Comparison of ENCODE assay signal across 10 cellular contexts in the genomic region with DNA sequence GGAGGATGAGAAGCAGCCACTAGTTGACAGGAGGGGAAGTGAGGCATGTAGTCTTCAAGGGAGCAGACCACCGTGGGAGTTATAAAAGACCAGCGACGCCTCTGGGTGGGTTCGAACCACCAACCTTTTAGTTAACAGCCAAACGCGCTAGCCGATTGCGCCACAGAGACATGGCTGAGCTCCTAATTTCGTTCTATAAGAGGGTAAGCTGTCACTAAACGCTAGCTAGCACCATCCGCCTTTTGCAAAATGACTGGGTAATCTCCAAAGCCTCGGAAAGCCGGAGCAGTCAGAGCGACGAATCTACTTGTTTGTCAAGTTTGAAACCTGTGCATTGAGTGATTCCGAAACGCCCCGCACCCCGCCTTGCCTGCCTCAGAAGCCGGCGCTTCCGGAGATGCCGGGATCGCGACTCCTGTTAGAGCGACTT. TPM values are rescaled to one million over a fixed set of nuclear protein-coding genes. Genes with fewer than 3 reads are reported as not detected.
A peak's percentile ranks its signal among the peaks of the same experiment; 100 is the strongest.
DNase-seq lines count a peak whose midpoint lies in the region; ATAC-seq and TF ChIP-seq lines count a peak whose summit lies in the region.
"Not testable (repeated sequence)": the region's sequence is repeated elsewhere in the genome, so short reads cannot be mapped to it uniquely, and the experiment has no call there.
"Had no signal": no experiment of that assay in that cellular context is flagged by ENCODE, and none has a peak within 500 bp of the region (broad histone marks: within the 10 kb centered on the region; RNA-seq: fewer than 3 reads in every experiment).

No MANE protein-coding gene starts in this region.

- H3K4me3 Mint-ChIP-seq in HFFc6: peak overlapping the region; percentile 60
- H3K4me3 Mint-ChIP-seq in natural killer cell treated with Interleukin-12 subunit alpha and Interleukin-12 subunit beta and Interleukin-15 and Interleukin-18, amount 100 ng/mL, for 72 hours: peak overlapping the region; percentile 60

- POLR2A ChIA-PET in A673 (lab: Charles Lee; ENCODE audit: low non-redundant PET): not testable (repeated sequence)

- not testable (repeated sequence) for H3K4me1 ChIP-seq in A673 (ENCODE audit: insufficient read depth, low read length, poor library complexity, severe bottlenecking)

- H3K27ac ChIP-seq in A673 (ENCODE audit: low read depth, low read length, poor library complexity, severe bottlenecking); brain microvascular endothelial cell: not testable (repeated sequence)

- ATAC-seq in left ventricle myocardium superior: not testable (repeated sequence)
- peak; percentile 80 to 86 for ATAC-seq in natural killer cell treated with Interleukin-12 subunit alpha and Interleukin-12 subunit beta and Interleukin-15 and Interleukin-18, amount 100 ng/mL, for 72 hours

- not testable (repeated sequence) for TF ChIP-seq CTCF in A673 (conservative IDR thresholded peaks at IDR 0.05; ENCODE audit: low read depth, low read length); HFFc6 (IDR thresholded peaks at IDR 0.05); brain microvascular endothelial cell (IDR thresholded peaks at IDR 0.05; ENCODE audit: low read depth, low read length, missing control alignments)

- not testable (repeated sequence) for H3K27me3 ChIP-seq in A673 (replicated peaks; ENCODE audit: insufficient read depth, low read depth, low read length, poor library complexity); brain microvascular endothelial cell (replicated peaks)

- not testable (repeated sequence) for H3K36me3 ChIP-seq in A673 (ENCODE audit: insufficient read depth, low read length, poor library complexity, severe bottlenecking); brain microvascular endothelial cell (replicated peaks)

- not testable (repeated sequence) for H3K9me3 ChIP-seq in A673 (ENCODE audit: low read depth, low read length, poor library complexity, severe bottlenecking)

- CTCF ChIA-PET in A673 (lab: Charles Lee): not testable (repeated sequence)

- H3K9me3 Mint-ChIP-seq in HFFc6; natural killer cell treated with Interleukin-12 subunit alpha and Interleukin-12 subunit beta and Interleukin-15 and Interleukin-18, amount 100 ng/mL, for 72 hours: not testable (repeated sequence)

- H3K4me1 Mint-ChIP-seq in HFFc6 (ENCODE audit: low read depth); natural killer cell treated with Interleukin-12 subunit alpha and Interleukin-12 subunit beta and Interleukin-15 and Interleukin-18, amount 100 ng/mL, for 72 hours (ENCODE audit: low read depth in 2 of 2): not testable (repeated sequence)

- DNase-seq in A673 (ENCODE audit: low spot score): peak; percentile 43
- DNase-seq in HFFc6: peak; percentile 8
- peak; percentile 53 for DNase-seq in SK-MEL-5 (ENCODE audit: low read depth, low spot score)
- DNase-seq in activated CD8-positive, alpha-beta memory T cell treated with anti-CD3 and anti-CD28 coated beads, Interleukin-2, amount 50 U/mL, for 48 hours: peak; percentile 81
- DNase-seq in brain microvascular endothelial cell: peak; percentile 44
- peak; percentile 29 for DNase-seq in left ventricle myocardium superior
- DNase-seq in natural killer cell treated with Interleukin-12 subunit alpha and Interleukin-12 subunit beta and Interleukin-15 and Interleukin-18, amount 100 ng/mL, for 72 hours (ENCODE audit: low spot score): not testable (repeated sequence)
- DNase-seq in stimulated activated CD4-positive, alpha-beta T cell treated with anti-CD3 and anti-CD28 coated beads, TNF-alpha, amount 100 ng/mL, for 1 hour (ENCODE audit: low read depth in 3 of 3, low spot score in 1 of 3): peak in 2 of 3 donors; percentile 12 to 31

- not testable (repeated sequence) for H3K27me3 Mint-ChIP-seq in HFFc6 (ENCODE audit: insufficient read depth); natural killer cell treated with Interleukin-12 subunit alpha and Interleukin-12 subunit beta and Interleukin-15 and Interleukin-18, amount 100 ng/mL, for 72 hours

- not testable (repeated sequence) for H3K27ac Mint-ChIP-seq in HFFc6
- peak overlapping the region in 1 of 2 donors; percentile 63 for H3K27ac Mint-ChIP-seq in natural killer cell treated with Interleukin-12 subunit alpha and Interleukin-12 subunit beta and Interleukin-15 and Interleukin-18, amount 100 ng/mL, for 72 hours

- in situ Hi-C loops in SK-MEL-5 (cut with HindIII; ENCODE audit: low pct_unique_long_range_greater_than_20kb, low sequenced_read_pairs); brain microvascular endothelial cell (cut with HindIII; ENCODE audit: low pct_ligation_motif_present, low sequenced_read_pairs): not testable (repeated sequence)

- intact Hi-C loops in A673 (cut with micrococcal nuclease; ENCODE audit: unreplicated experiment); left ventricle myocardium superior (cut with micrococcal nuclease): not testable (repeated sequence)

- peak overlapping the region; percentile 25 for H3K4me3 ChIP-seq in A673 (ENCODE audit: low read depth, low read length, poor library complexity, severe bottlenecking)
- H3K4me3 ChIP-seq in brain microvascular endothelial cell (ENCODE audit: low read depth, low read length): not testable (repeated sequence)

- not testable (repeated sequence) for H3K36me3 Mint-ChIP-seq in HFFc6 (ENCODE audit: low read depth); natural killer cell treated with Interleukin-12 subunit alpha and Interleukin-12 subunit beta and Interleukin-15 and Interleukin-18, amount 100 ng/mL, for 72 hours

- not testable (repeated sequence) for BruUV-seq in A673 (replicated peaks; lab: Mats Ljungman, UMichigan)

RNA-seq across cellular contexts. Expression of a gene that starts 42.3 kb away (rescaled TPM):
- not detected in 2 replicates for total RNA-seq in A673 (2021)
- not detected for total RNA-seq in HFFc6 (2021; fragmentation: NEBNext Ultra II Directional; extraction: Animal tissue kit (Norgen Biotek cat#: 25700))
- not detected in 2 replicates for total RNA-seq in SK-MEL-5 (2014; rRNA removed; shearing (Covaris generic))
- polyA plus RNA-seq in SK-MEL-5 (2015; cell fraction: cytosol; rRNA removed): not detected in 2 replicates
- not detected in 2 replicates for polyA plus RNA-seq in SK-MEL-5 (2015; cell fraction: nucleus; rRNA removed)
- 1.1 TPM for total RNA-seq in left ventricle myocardium superior
- total RNA-seq in natural killer cell treated with Interleukin-12 subunit alpha and Interleukin-12 subunit beta and Interleukin-15 and Interleukin-18, amount 100 ng/mL, for 72 hours: 1 to 10 TPM in 1 of 2 donors, under 1 TPM in 1; 0.93 to 1.3 TPM
- total RNA-seq: G401, RPMI7951 had no signal
